In the genomic region with DNA sequence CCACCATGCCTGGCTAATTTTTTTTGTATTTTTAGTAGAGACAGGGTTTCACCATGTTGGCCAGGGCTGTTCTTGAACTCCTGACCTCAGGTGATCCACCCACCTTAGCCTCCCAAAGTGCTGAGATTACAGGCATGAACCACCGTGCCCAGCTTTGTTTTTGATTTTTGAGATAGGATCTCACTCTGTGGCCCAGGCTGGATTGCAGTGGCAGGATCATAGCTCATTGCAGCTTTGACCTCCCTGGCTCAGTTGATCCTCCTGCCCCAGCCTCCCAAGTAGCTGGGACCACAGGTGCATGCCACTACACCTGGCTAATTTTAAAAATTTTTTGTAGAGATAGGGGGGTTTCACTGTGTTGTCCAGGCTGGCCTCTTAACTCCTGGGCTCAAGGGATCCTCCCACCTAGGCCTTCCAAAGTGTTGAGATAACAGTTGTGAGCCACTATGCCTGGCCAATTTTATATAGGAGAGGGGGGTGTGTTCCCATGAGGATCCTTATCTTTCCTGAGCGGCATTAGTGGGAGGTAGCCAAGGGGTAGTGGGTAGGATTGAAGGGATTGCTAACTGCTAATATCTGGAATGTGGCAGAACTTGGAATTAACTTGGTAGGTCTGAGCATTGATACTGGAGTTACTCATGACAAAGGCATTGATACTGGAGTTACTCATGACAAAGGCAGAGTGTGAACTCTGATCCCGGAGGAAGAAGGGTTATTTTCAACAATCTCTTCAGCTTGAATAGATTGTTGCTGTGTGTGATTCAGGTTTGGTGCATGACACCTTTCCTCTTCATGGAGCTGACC, we compare ENCODE assay signal across 8 cellular contexts. TPM values are rescaled to one million over a fixed set of nuclear protein-coding genes. Genes with fewer than 3 reads are reported as not detected.
A peak's percentile ranks its signal among the peaks of the same experiment; 100 is the strongest.
DNase-seq lines count a peak whose midpoint lies in the region; ATAC-seq and TF ChIP-seq lines count a peak whose summit lies in the region.

No MANE protein-coding gene starts in this region.

- H3K4me1 ChIP-seq in right cardiac atrium (ENCODE audit: control insufficient read depth, insufficient read depth, low read length): peaks cover 2% of the 10 kb centered on the region

- no peak overlapping the region for H3K4me3 ChIP-seq in right cardiac atrium (ENCODE audit: low read length)

- H3K27ac Mint-ChIP-seq in T-helper 1 cell treated with Interleukin-12 subunit alpha and Interleukin-12 subunit beta and Interleukin-4 antibody, amounts not matched to agents 30 μg/mL and 1 μg/mL, for 36 hours: peak overlapping the region; percentile 92
- peak overlapping the region; percentile 93 for H3K27ac Mint-ChIP-seq in activated B cell treated with CpG ODN at 0.5 μM for 24 hours
- H3K27ac Mint-ChIP-seq in stimulated activated effector memory CD8-positive, alpha-beta T cell treated with anti-CD3 and anti-CD28 coated beads, Interleukin-12 subunit alpha, Interleukin-12 subunit beta, amount 100 ng/mL, for 72 hours: peak overlapping the region; percentile 98

- H3K27ac ChIP-seq in right cardiac atrium (ENCODE audit: low read length): peak overlapping the region; percentile 71

- TF ChIP-seq CTCF in activated B cell treated with CpG ODN at 0.5 μM for 24 hours (IDR thresholded peaks at IDR 0.05): no peak

- H3K9me3 ChIP-seq in right cardiac atrium (ENCODE audit: control insufficient read depth, low read length): no peaks in the 10 kb centered on the region

- no peak for ATAC-seq in activated B cell treated with CpG ODN at 0.5 μM for 24 hours (ENCODE audit: low read depth)
- no peak for ATAC-seq in right cardiac atrium
- ATAC-seq in stimulated activated effector memory CD8-positive, alpha-beta T cell treated with anti-CD3 and anti-CD28 coated beads, Interleukin-12 subunit alpha, Interleukin-12 subunit beta, amount 100 ng/mL, for 72 hours: no peak

- WGBS in right cardiac atrium: 60% methylated on average over 3 of the region's 3 CpGs

- H3K36me3 Mint-ChIP-seq in T-helper 1 cell treated with Interleukin-12 subunit alpha and Interleukin-12 subunit beta and Interleukin-4 antibody, amounts not matched to agents 30 μg/mL and 1 μg/mL, for 36 hours (ENCODE audit: low read depth): peaks cover 37% of the 10 kb centered on the region
- H3K36me3 Mint-ChIP-seq in activated B cell treated with CpG ODN at 0.5 μM for 24 hours (ENCODE audit: low read depth): peaks cover 82% of the 10 kb centered on the region
- peaks cover 100% of the 10 kb centered on the region for H3K36me3 Mint-ChIP-seq in stimulated activated effector memory CD8-positive, alpha-beta T cell treated with anti-CD3 and anti-CD28 coated beads, Interleukin-12 subunit alpha, Interleukin-12 subunit beta, amount 100 ng/mL, for 72 hours

- no peaks in the 10 kb centered on the region for H3K27me3 ChIP-seq in right cardiac atrium (ENCODE audit: control insufficient read depth, insufficient read depth)

- CTCF ChIA-PET in activated B cell treated with CpG ODN at 0.5 μM for 24 hours (lab: Charles Lee): interaction anchor here (0.6 to 1.4 kb wide), 3 partner anchors 19 to 370 kb away, joined by 3 to 4 read pairs (median 3); no protein-coding TSS in a partner anchor

- H3K4me1 Mint-ChIP-seq in T-helper 1 cell treated with Interleukin-12 subunit alpha and Interleukin-12 subunit beta and Interleukin-4 antibody, amounts not matched to agents 30 μg/mL and 1 μg/mL, for 36 hours (ENCODE audit: low read depth): peaks cover 32% of the 10 kb centered on the region
- H3K4me1 Mint-ChIP-seq in activated B cell treated with CpG ODN at 0.5 μM for 24 hours: peaks cover 35% of the 10 kb centered on the region
- H3K4me1 Mint-ChIP-seq in stimulated activated effector memory CD8-positive, alpha-beta T cell treated with anti-CD3 and anti-CD28 coated beads, Interleukin-12 subunit alpha, Interleukin-12 subunit beta, amount 100 ng/mL, for 72 hours: peaks cover 49% of the 10 kb centered on the region

- intact Hi-C loops in activated B cell treated with CpG ODN at 0.5 μM for 24 hours (cut with micrococcal nuclease): loop anchor here (5.0 to 10.0 kb wide), 3 partner anchors 94 to 491 kb away; a partner anchor contains a TSS
- intact Hi-C loops in right cardiac atrium (cut with DNase I): loop anchor here in 1 of 4 donors (10.0 kb wide), 1 partner anchor 74 kb away; a partner anchor contains a TSS

- DNase-seq in T-helper 1 cell: no peak
- no peak for DNase-seq in activated B cell treated with CpG ODN at 0.5 μM for 24 hours
- DNase-seq in right cardiac atrium: no peak
- no peak for DNase-seq in stimulated activated effector memory CD8-positive, alpha-beta T cell treated with anti-CD3 and anti-CD28 coated beads, Interleukin-12 subunit alpha, Interleukin-12 subunit beta, amount 100 ng/mL, for 72 hours (ENCODE audit: low spot score in 2 of 2)
- no peak for DNase-seq in SIG-M5 (lab: John Stamatoyannopoulos, UW)
- DNase-seq in NCI-H1436 (lab: John Stamatoyannopoulos, UW): no peak
- no peak for DNase-seq in SK-N-DZ (ENCODE audit: low spot score)

- POLR2A ChIA-PET in activated B cell treated with CpG ODN at 0.5 μM for 24 hours (lab: Charles Lee): interaction anchor here (0.6 to 2.3 kb wide), 16 partner anchors 10 to 593 kb away, joined by 3 to 11 read pairs (median 4); a partner anchor contains a TSS

- no peaks in the 10 kb centered on the region for H3K27me3 Mint-ChIP-seq in T-helper 1 cell treated with Interleukin-12 subunit alpha and Interleukin-12 subunit beta and Interleukin-4 antibody, amounts not matched to agents 30 μg/mL and 1 μg/mL, for 36 hours (ENCODE audit: low read depth)
- no peaks in the 10 kb centered on the region for H3K27me3 Mint-ChIP-seq in activated B cell treated with CpG ODN at 0.5 μM for 24 hours

- peak overlapping the region; percentile 89 for H3K4me3 Mint-ChIP-seq in T-helper 1 cell treated with Interleukin-12 subunit alpha and Interleukin-12 subunit beta and Interleukin-4 antibody, amounts not matched to agents 30 μg/mL and 1 μg/mL, for 36 hours
- H3K4me3 Mint-ChIP-seq in activated B cell treated with CpG ODN at 0.5 μM for 24 hours: peak overlapping the region; percentile 97
- H3K4me3 Mint-ChIP-seq in stimulated activated effector memory CD8-positive, alpha-beta T cell treated with anti-CD3 and anti-CD28 coated beads, Interleukin-12 subunit alpha, Interleukin-12 subunit beta, amount 100 ng/mL, for 72 hours: peak overlapping the region; percentile 85

- H3K9me3 Mint-ChIP-seq in T-helper 1 cell treated with Interleukin-12 subunit alpha and Interleukin-12 subunit beta and Interleukin-4 antibody, amounts not matched to agents 30 μg/mL and 1 μg/mL, for 36 hours: no peaks in the 10 kb centered on the region
- H3K9me3 Mint-ChIP-seq in activated B cell treated with CpG ODN at 0.5 μM for 24 hours: no peaks in the 10 kb centered on the region
- H3K9me3 Mint-ChIP-seq in stimulated activated effector memory CD8-positive, alpha-beta T cell treated with anti-CD3 and anti-CD28 coated beads, Interleukin-12 subunit alpha, Interleukin-12 subunit beta, amount 100 ng/mL, for 72 hours: no peaks in the 10 kb centered on the region

RNA-seq across cellular contexts. Expression of a gene that starts 1.0 kb away (rescaled TPM):
- 95.1 and 106 TPM in 2 replicates for total RNA-seq in activated B cell treated with CpG ODN at 0.5 μM for 24 hours
- 10 to 100 TPM; 28.8 to 38.0 (median 31.7) TPM for total RNA-seq in right cardiac atrium
- 18.4 TPM for polyA plus RNA-seq in right cardiac atrium
- polyA plus RNA-seq in SK-N-DZ (2014; cell fraction: cytosol; rRNA removed): 108 and 127 TPM in 2 replicates
- 66.8 and 109 TPM in 2 replicates for polyA plus RNA-seq in SK-N-DZ (2014; cell fraction: nucleus; rRNA removed)

RNA-seq across cellular contexts. Expression of a gene that starts 18.3 kb away (rescaled TPM):
- total RNA-seq in activated B cell treated with CpG ODN at 0.5 μM for 24 hours: 65.1 and 77.2 TPM in 2 replicates
- total RNA-seq in right cardiac atrium: 10 to 100 TPM; 12.7 to 28.3 (median 15.3) TPM
- 11.6 TPM for polyA plus RNA-seq in right cardiac atrium
- polyA plus RNA-seq in SK-N-DZ (2014; cell fraction: cytosol; rRNA removed): 27.8 and 39.6 TPM in 2 replicates
- polyA plus RNA-seq in SK-N-DZ (2014; cell fraction: nucleus; rRNA removed): 51.7 and 69.3 TPM in 2 replicates

RNA-seq across cellular contexts. Expression of a gene that starts 31.0 kb away (rescaled TPM):
- 54.0 and 61.9 TPM in 2 replicates for total RNA-seq in activated B cell treated with CpG ODN at 0.5 μM for 24 hours
- total RNA-seq in right cardiac atrium: 10 to 100 TPM; 48.7 to 90.9 (median 70.3) TPM
- 45.5 TPM for polyA plus RNA-seq in right cardiac atrium
- 61.6 and 73.8 TPM in 2 replicates for polyA plus RNA-seq in SK-N-DZ (2014; cell fraction: cytosol; rRNA removed)
- polyA plus RNA-seq in SK-N-DZ (2014; cell fraction: nucleus; rRNA removed): 187 and 202 TPM in 2 replicates
